In genomic region chr17:29591737-29592624, GRCh38 we compare ENCODE assay signal across 8 cellular contexts. TPM values are rescaled to one million over a fixed set of nuclear protein-coding genes. Genes with fewer than 3 reads are reported as not detected.
DNase-seq lines count a peak whose midpoint lies in the region; ATAC-seq and TF ChIP-seq lines count a peak whose summit lies in the region.

No MANE protein-coding gene starts in this region.

- H3K4me1 Mint-ChIP-seq in endothelial cell (ENCODE audit: unreplicated experiment) (peaks cover 27% of the 10 kb centered on the region), mesothelial cell of epicardium (peaks cover 51% of the 10 kb centered on the region)

- H3K9ac ChIP-seq in NT2/D1 (ENCODE audit: insufficient read length, low read depth) = peak overlapping the region; percentile 76

- H3K4me3 ChIP-seq in NT2/D1 (ENCODE audit: insufficient read length, low read depth) = peak overlapping the region; percentile 45

- H3K9me3 Mint-ChIP-seq in endothelial cell (ENCODE audit: unreplicated experiment) (no peaks in the 10 kb centered on the region), mesothelial cell of epicardium (no peaks in the 10 kb centered on the region)

- peaks cover 27% of the 10 kb centered on the region for H3K27me3 Mint-ChIP-seq in endothelial cell (ENCODE audit: unreplicated experiment)
- H3K27me3 Mint-ChIP-seq in mesothelial cell of epicardium (ENCODE audit: low read depth) = no peaks in the 10 kb centered on the region

- ATAC-seq in HG02759 (IDR thresholded peaks at IDR 0.05; ENCODE audit: unreplicated experiment) = no peak

- H3K9me3 ChIP-seq in NT2/D1 (ENCODE audit: insufficient read depth, low read length) = no peaks in the 10 kb centered on the region

- peak; percentile 96 for TF ChIP-seq CTCF in endothelial cell (IDR thresholded peaks at IDR 0.05; ENCODE audit: unreplicated experiment)
- TF ChIP-seq CTCF in mesothelial cell of epicardium (IDR thresholded peaks at IDR 0.05; ENCODE audit: unreplicated experiment) = peak; percentile 86

- DNase-seq in D341Med (ENCODE audit: low spot score) (peak; percentile 97), HuH-7.5 (ENCODE audit: low spot score) (peak; percentile 98), NT2/D1 (ENCODE audit: low read depth, low spot score) (no peak), endothelial cell (ENCODE audit: low spot score) (peak; percentile 100), mesothelial cell of epicardium (ENCODE audit: low spot score in 2 of 2, unreplicated experiment in 2 of 2) (peak; percentile 92 to 100)
- DNase-seq in activated CD8-positive, alpha-beta memory T cell treated with anti-CD3 and anti-CD28 coated beads, Interleukin-2, amount 50 U/mL, for 48 hours = peak; percentile 95
- peak; percentile 53 to 55 for DNase-seq in stimulated activated CD8-positive, alpha-beta memory T cell treated with anti-CD3 and anti-CD28 coated beads, Interleukin-2, amount 100 ng/mL, for 1 hour (ENCODE audit: low read depth in 2 of 2)

- no peaks in the 10 kb centered on the region for H3K36me3 ChIP-seq in NT2/D1 (ENCODE audit: insufficient read depth, insufficient read length, low read length)

- H3K27me3 ChIP-seq in NT2/D1 (ENCODE audit: insufficient read depth, insufficient read length) = peaks cover 36% of the 10 kb centered on the region

- H3K4me3 Mint-ChIP-seq in endothelial cell (ENCODE audit: unreplicated experiment) (peak overlapping the region; percentile 88), mesothelial cell of epicardium (peak overlapping the region; percentile 76)

- H3K4me1 ChIP-seq in NT2/D1 (ENCODE audit: insufficient read depth, insufficient read length) = peaks cover 36% of the 10 kb centered on the region

- no peak overlapping the region for H3K27ac Mint-ChIP-seq in endothelial cell (ENCODE audit: unreplicated experiment)
- peak overlapping the region; percentile 99 for H3K27ac Mint-ChIP-seq in mesothelial cell of epicardium

- H3K36me3 Mint-ChIP-seq in endothelial cell (ENCODE audit: low read depth, unreplicated experiment) = peaks cover 5% of the 10 kb centered on the region
- no peaks in the 10 kb centered on the region for H3K36me3 Mint-ChIP-seq in mesothelial cell of epicardium

RNA-seq across cellular contexts. Expression of gene ANKRD13B, which starts 1.0 kb away (rescaled TPM):
- total RNA-seq in endothelial cell (ENCODE audit: unreplicated experiment) (7.6 TPM), mesothelial cell of epicardium (51.7 to 52.7 TPM (median 52.6 TPM) in 3 replicates)

RNA-seq across cellular contexts. Expression of gene GIT1, which starts 2.5 kb away (rescaled TPM):
- total RNA-seq in endothelial cell (ENCODE audit: unreplicated experiment) (116 TPM), mesothelial cell of epicardium (99.0 to 110 TPM (median 108 TPM) in 3 replicates)

RNA-seq across cellular contexts. Expression of gene TP53I13, which starts 23.5 kb away (rescaled TPM):
- 15.7 TPM for total RNA-seq in endothelial cell (ENCODE audit: unreplicated experiment)
- total RNA-seq in mesothelial cell of epicardium = 29.9 to 31.2 TPM (median 30.2 TPM) in 3 replicates

RNA-seq across cellular contexts. Expression of gene ABHD15, which starts 25.1 kb away (rescaled TPM):
- total RNA-seq in endothelial cell (ENCODE audit: unreplicated experiment) = 1.7 TPM
- 5.2 to 6.1 TPM (median 5.7 TPM) in 3 replicates for total RNA-seq in mesothelial cell of epicardium

RNA-seq across cellular contexts. Expression of gene CORO6, which starts 30.7 kb away (rescaled TPM):
- total RNA-seq in endothelial cell (ENCODE audit: unreplicated experiment) = 13.0 TPM
- 3.4 to 3.8 TPM (median 3.4 TPM) in 3 replicates for total RNA-seq in mesothelial cell of epicardium
